In the genomic region with DNA sequence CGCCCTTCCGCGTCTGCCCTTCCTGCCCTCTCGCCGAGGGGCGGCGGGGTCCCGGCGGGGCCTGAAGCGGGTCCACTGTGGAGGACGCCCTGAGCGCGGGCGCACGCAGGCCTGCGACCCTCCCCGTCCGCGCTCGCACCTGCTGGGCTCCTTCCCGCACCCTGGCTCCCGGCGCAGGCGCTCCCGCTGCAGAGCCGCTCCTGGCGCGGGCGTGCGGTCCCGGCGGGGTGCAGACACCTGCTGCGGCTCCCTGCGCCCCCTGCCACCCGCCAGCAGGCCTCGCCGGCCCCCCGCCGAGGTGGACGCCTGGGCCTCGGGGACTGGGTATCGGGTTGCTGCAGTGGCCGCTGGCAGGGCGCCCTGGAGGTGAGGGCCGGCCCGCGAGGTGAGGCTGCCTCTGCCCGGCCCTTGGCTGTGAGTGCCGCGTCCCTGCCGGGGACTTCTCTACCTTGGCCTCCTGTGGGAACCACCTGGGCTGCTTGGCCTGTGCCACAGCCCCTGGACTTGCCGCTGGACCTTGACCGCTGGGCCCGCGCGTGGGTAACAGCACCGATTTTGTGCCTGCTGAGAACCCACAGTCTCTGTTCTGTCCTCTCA, we compare ENCODE assay signal across 6 cellular contexts.
DNase-seq lines count a peak whose midpoint lies in the region; TF ChIP-seq lines count a peak whose summit lies in the region.

No MANE protein-coding gene starts in this region.

- H3K27ac ChIP-seq in C4-2B (peak overlapping the region; percentile 94), layer of hippocampus (ENCODE audit: low read depth, low read length) (peak overlapping the region; percentile 38)

- H3K4me3 ChIP-seq in HAP-1 (peak overlapping the region; percentile 43), WI38 (ENCODE audit: low read depth, low read length) (peak overlapping the region; percentile 69)

- H3K36me3 ChIP-seq in HAP-1 (replicated peaks), result no peaks in the 10 kb centered on the region

- DNase-seq in HAP-1 (ENCODE audit: low spot score in 2 of 2), result peak in 1 of 2 experiments; percentile 41
- DNase-seq in GM10266 (ENCODE audit: extremely low spot score), result no peak
- no peak for DNase-seq in NCI-H187 (lab: John Stamatoyannopoulos, UW)

- no peaks in the 10 kb centered on the region for H3K9me3 ChIP-seq in HAP-1

- H3K27me3 ChIP-seq in HAP-1 (ENCODE audit: low read depth) (no peaks in the 10 kb centered on the region), layer of hippocampus (ENCODE audit: control insufficient read depth, insufficient read depth, low read length) (no peaks in the 10 kb centered on the region)

- no peak for TF ChIP-seq CTCF in C4-2B (conservative IDR thresholded peaks at IDR 0.05)
- TF ChIP-seq CTCF in WI38 (IDR thresholded peaks at IDR 0.05; ENCODE audit: low read depth, low read length), result no peak
- no peak for TF ChIP-seq CTCF in GM10266 (IDR thresholded peaks at IDR 0.05; ENCODE audit: control insufficient read depth, insufficient read depth, low read depth, missing control alignments)

- in situ Hi-C loops in HAP-1 (cut with MboI; ENCODE audit: low sequenced_read_pairs), result no loop called here

- peaks cover 10% of the 10 kb centered on the region for H3K4me1 ChIP-seq in HAP-1
